Comparison of ENCODE assay signal across 15 cellular contexts in the genomic region with DNA sequence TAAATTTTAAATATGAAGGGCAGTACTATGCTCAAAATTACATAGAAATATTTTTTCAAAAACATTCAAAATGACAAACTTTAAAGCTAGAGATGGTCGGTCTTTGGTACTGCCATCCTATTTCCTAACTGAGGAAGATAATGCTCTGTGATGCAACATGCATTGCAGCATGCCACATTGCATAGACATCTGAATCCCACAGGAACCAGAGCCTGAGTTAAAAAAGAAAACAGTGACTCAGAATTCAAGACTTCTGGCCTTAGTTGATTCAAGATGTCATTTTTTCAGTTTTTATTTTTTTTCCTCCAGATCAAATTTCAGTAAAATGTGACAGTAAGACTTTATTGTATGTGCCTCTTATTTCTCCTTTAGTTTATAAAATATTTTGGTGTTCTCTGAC. TPM values are rescaled to one million over a fixed set of nuclear protein-coding genes. Genes with fewer than 3 reads are reported as not detected.
A peak's percentile ranks its signal among the peaks of the same experiment; 100 is the strongest.
DNase-seq lines count a peak whose midpoint lies in the region; ATAC-seq and TF ChIP-seq lines count a peak whose summit lies in the region.
"Had no signal": no experiment of that assay in that cellular context is flagged by ENCODE, and none has a peak within 500 bp of the region (broad histone marks: within the 10 kb centered on the region; RNA-seq: fewer than 3 reads in every experiment).

No MANE protein-coding gene starts in this region.

- H3K27ac Mint-ChIP-seq in mesothelial cell of epicardium = peak overlapping the region; percentile 45
- H3K27ac Mint-ChIP-seq: activated B cell treated with CpG ODN at 0.5 μM for 24 hours; natural killer cell treated with Interleukin-12 subunit alpha and Interleukin-12 subunit beta and Interleukin-15 and Interleukin-18, amount 100 ng/mL, for 72 hours had no signal

- TF ChIP-seq CTCF in mesothelial cell of epicardium (IDR thresholded peaks at IDR 0.05; ENCODE audit: unreplicated experiment) = no peak

- no peaks in the 10 kb centered on the region for H3K36me3 Mint-ChIP-seq in mesothelial cell of epicardium
- H3K36me3 Mint-ChIP-seq: natural killer cell treated with Interleukin-12 subunit alpha and Interleukin-12 subunit beta and Interleukin-15 and Interleukin-18, amount 100 ng/mL, for 72 hours had no signal

- no peaks in the 10 kb centered on the region for H3K27me3 ChIP-seq in Karpas-422 (ENCODE audit: low read length)
- H3K27me3 ChIP-seq: transverse colon had no signal

- H3K9me3 ChIP-seq in Karpas-422 (ENCODE audit: low read length) = no peaks in the 10 kb centered on the region
- H3K9me3 ChIP-seq: transverse colon had no signal

- H2AFZ ChIP-seq in Karpas-422 (ENCODE audit: low read length) = no peak overlapping the region

- no peak for ATAC-seq in GM18858 (IDR thresholded peaks at IDR 0.05; ENCODE audit: unreplicated experiment)
- ATAC-seq: natural killer cell treated with Interleukin-12 subunit alpha and Interleukin-12 subunit beta and Interleukin-15 and Interleukin-18, amount 100 ng/mL, for 72 hours had no signal

- no peak overlapping the region for H3K27ac ChIP-seq in Karpas-422 (ENCODE audit: low read length)
- H3K27ac ChIP-seq: transverse colon had no signal

- no peaks in the 10 kb centered on the region for H3K9me3 Mint-ChIP-seq in mesothelial cell of epicardium
- H3K9me3 Mint-ChIP-seq: activated B cell treated with CpG ODN at 0.5 μM for 24 hours; natural killer cell treated with Interleukin-12 subunit alpha and Interleukin-12 subunit beta and Interleukin-15 and Interleukin-18, amount 100 ng/mL, for 72 hours had no signal

- H3K9me2 ChIP-seq in Karpas-422 (replicated peaks; ENCODE audit: insufficient read depth, low read length) = peaks cover 3% of the 10 kb centered on the region; the same call in 1 of the 2 replicates

- peaks cover 4% of the 10 kb centered on the region for H3K4me1 Mint-ChIP-seq in mesothelial cell of epicardium
- H3K4me1 Mint-ChIP-seq: activated B cell treated with CpG ODN at 0.5 μM for 24 hours had no signal

- in situ Hi-C loops in Caki2 (cut with HindIII; ENCODE audit: low pct_unique_long_range_greater_than_20kb, low sequenced_read_pairs) = no loop called here

- H3K4me1 ChIP-seq in Karpas-422 (ENCODE audit: low read length) = no peaks in the 10 kb centered on the region
- H3K4me1 ChIP-seq: transverse colon had no signal

- H3K4me2 ChIP-seq in Karpas-422 (ENCODE audit: low read depth, low read length, poor library complexity, severe bottlenecking) = no peak overlapping the region

- H3K36me3 ChIP-seq in Karpas-422 (ENCODE audit: insufficient read depth, low read length) = no peaks in the 10 kb centered on the region
- H3K36me3 ChIP-seq: transverse colon had no signal

- H3K79me2 ChIP-seq in Karpas-422 (ENCODE audit: low read length) = no peaks in the 10 kb centered on the region

- H3K4me3 Mint-ChIP-seq in mesothelial cell of epicardium = no peak overlapping the region
- H3K4me3 Mint-ChIP-seq: activated B cell treated with CpG ODN at 0.5 μM for 24 hours; natural killer cell treated with Interleukin-12 subunit alpha and Interleukin-12 subunit beta and Interleukin-15 and Interleukin-18, amount 100 ng/mL, for 72 hours had no signal

- DNase-seq in Caki2 (ENCODE audit: low read depth) (peak; percentile 49), MV-4-11 (lab: John Stamatoyannopoulos, UW) (peak; percentile 83), brain pericyte (ENCODE audit: low read depth, low spot score) (peak; percentile 77), mesothelial cell of epicardium (ENCODE audit: low spot score in 2 of 2, unreplicated experiment in 2 of 2) (no peak), NCI-H146 treated with DMSO at 0.1 percent for 48 hours (lab: John Stamatoyannopoulos, UW; ENCODE audit: unreplicated experiment) (no peak), Karpas-422 (no peak)
- DNase-seq in activated T-cell treated with anti-CD3 and anti-CD28 coated beads, Interleukin-2, amount 50 U/mL, for 48 hours = no peak
- DNase-seq: activated B cell treated with CpG ODN at 0.5 μM for 24 hours; activated naive CD4-positive, alpha-beta T cell treated with anti-CD3 and anti-CD28 coated beads, Interleukin-2, amount 50 U/mL, for 16 hours; glutamatergic neuron; NCI-H774; stimulated activated CD4-positive, alpha-beta T cell treated with anti-CD3 and anti-CD28 coated beads, Interleukin-4, amount 100 ng/mL, for 4 hours; transverse colon had no signal

- H3K27me3 Mint-ChIP-seq in mesothelial cell of epicardium (ENCODE audit: low read depth) = no peaks in the 10 kb centered on the region
- H3K27me3 Mint-ChIP-seq: activated B cell treated with CpG ODN at 0.5 μM for 24 hours; natural killer cell treated with Interleukin-12 subunit alpha and Interleukin-12 subunit beta and Interleukin-15 and Interleukin-18, amount 100 ng/mL, for 72 hours had no signal

- no peak overlapping the region for H3K9ac ChIP-seq in Karpas-422 (ENCODE audit: low read length)

- H4K20me1 ChIP-seq in Karpas-422 (ENCODE audit: insufficient read depth, low read depth, low read length) = no peaks in the 10 kb centered on the region

- H3K4me3 ChIP-seq in Karpas-422 (ENCODE audit: low read length) = no peak overlapping the region
- H3K4me3 ChIP-seq: transverse colon had no signal

RNA-seq across cellular contexts. Expression of a gene that starts 33.1 kb away (rescaled TPM):
- not detected in 2 replicates for total RNA-seq in Caki2 (2014; rRNA removed; shearing (Covaris generic); ENCODE audit: low replicate concordance)
- total RNA-seq in mesothelial cell of epicardium = 25.5 to 28.6 TPM (median 25.9 TPM) in 3 replicates
- total RNA-seq in Karpas-422 (2014; rRNA removed; shearing (Covaris generic); ENCODE audit: low replicate concordance) = not detected in 2 replicates
- total RNA-seq: natural killer cell treated with Interleukin-12 subunit alpha and Interleukin-12 subunit beta and Interleukin-15 and Interleukin-18, amount 100 ng/mL, for 72 hours; transverse colon had no signal

Comparison
In these comparisons a context has a peak if more than half of its experiments do, and no peak if none do; other contexts are left out.
1. DNase-seq: peak in Caki2 (single experiment), MV-4-11 (single experiment) and brain pericyte (single experiment); none in mesothelial cell of epicardium (0 of 2), NCI-H146 treated with DMSO at 0.1 percent for 48 hours (single experiment), activated T-cell treated with anti-CD3 and anti-CD28 coated beads, Interleukin-2, amount 50 U/mL, for 48 hours (0 of 2) and Karpas-422 (single experiment).
2. RNA of a gene that starts 33.1 kb away (total RNA-seq): 25.5 to 28.6 TPM in mesothelial cell of epicardium; not detected in Caki2 and not detected in Karpas-422; every median in the first group is over 10 times any median in the second.